Comparison of ENCODE assay signal across 9 cellular contexts in genomic region chr18:32530947-32531651, GRCh38.
DNase-seq lines count a peak whose midpoint lies in the region; ATAC-seq, FAIRE-seq and TF ChIP-seq lines count a peak whose summit lies in the region.
"Had no signal": no experiment of that assay in that cellular context is flagged by ENCODE, and none has a peak within 500 bp of the region (broad histone marks: within the 10 kb centered on the region; RNA-seq: fewer than 3 reads in every experiment).

No MANE protein-coding gene starts in this region.

- no peak overlapping the region for H3K4me3 Mint-ChIP-seq in T-helper 2 cell treated with Interferon-gamma antibody and Interleukin-4, amounts not matched to agents 5 μg/mL and 100 μg/mL, for 36 hours
- no peak overlapping the region for H3K4me3 Mint-ChIP-seq in stimulated activated memory B cell treated with anti-CD40 and anti-IgM and Interleukin-4, amounts not matched to agents 10 μg/mL and 1 μg/mL and 100 μg/mL, for 72 hours
- H3K4me3 Mint-ChIP-seq: dendritic cell treated with granulocyte-macrophage colony-stimulating factor and Interleukin-4, amounts not matched to agents 40 ng/mL and 50 ng/mL, for 4 days had no signal

- peaks cover 2% of the 10 kb centered on the region for H3K36me3 Mint-ChIP-seq in T-helper 2 cell treated with Interferon-gamma antibody and Interleukin-4, amounts not matched to agents 5 μg/mL and 100 μg/mL, for 36 hours (ENCODE audit: low read depth)
- H3K36me3 Mint-ChIP-seq in stimulated activated memory B cell treated with anti-CD40 and anti-IgM and Interleukin-4, amounts not matched to agents 10 μg/mL and 1 μg/mL and 100 μg/mL, for 72 hours: no peaks in the 10 kb centered on the region

- no peaks in the 10 kb centered on the region for H3K27me3 ChIP-seq in tibial nerve

- H3K36me3 ChIP-seq in tibial nerve: no peaks in the 10 kb centered on the region

- TF ChIP-seq CTCF in D721Med (IDR thresholded peaks at IDR 0.05; ENCODE audit: insufficient read depth, missing control alignments) (no peak), tibial nerve (IDR thresholded peaks at IDR 0.05) (no peak)

- H3K4me3 ChIP-seq in tibial nerve: no peak overlapping the region

- FAIRE-seq in D721Med (lab: Jason Lieb, UNC): peak; percentile 74

- H3K4me1 Mint-ChIP-seq in T-helper 2 cell treated with Interferon-gamma antibody and Interleukin-4, amounts not matched to agents 5 μg/mL and 100 μg/mL, for 36 hours (ENCODE audit: low read depth): peaks cover 13% of the 10 kb centered on the region
- no peaks in the 10 kb centered on the region for H3K4me1 Mint-ChIP-seq in stimulated activated memory B cell treated with anti-CD40 and anti-IgM and Interleukin-4, amounts not matched to agents 10 μg/mL and 1 μg/mL and 100 μg/mL, for 72 hours

- ATAC-seq in GM19463 (IDR thresholded peaks at IDR 0.05; ENCODE audit: unreplicated experiment): peak; percentile 93
- peak; percentile 98 for ATAC-seq in HG03457 (IDR thresholded peaks at IDR 0.05; ENCODE audit: unreplicated experiment)
- peak; percentile 42 for ATAC-seq in stimulated activated memory B cell treated with anti-CD40 and anti-IgM and Interleukin-4, amounts not matched to agents 10 μg/mL and 1 μg/mL and 100 μg/mL, for 72 hours

- no peaks in the 10 kb centered on the region for H3K9me3 ChIP-seq in tibial nerve

- no peaks in the 10 kb centered on the region for H3K4me1 ChIP-seq in tibial nerve

- H3K9me3 Mint-ChIP-seq in T-helper 2 cell treated with Interferon-gamma antibody and Interleukin-4, amounts not matched to agents 5 μg/mL and 100 μg/mL, for 36 hours: no peaks in the 10 kb centered on the region
- H3K9me3 Mint-ChIP-seq in stimulated activated memory B cell treated with anti-CD40 and anti-IgM and Interleukin-4, amounts not matched to agents 10 μg/mL and 1 μg/mL and 100 μg/mL, for 72 hours: no peaks in the 10 kb centered on the region
- H3K9me3 Mint-ChIP-seq: dendritic cell treated with granulocyte-macrophage colony-stimulating factor and Interleukin-4, amounts not matched to agents 40 ng/mL and 50 ng/mL, for 4 days had no signal

- peaks cover 27% of the 10 kb centered on the region for H3K27me3 Mint-ChIP-seq in T-helper 2 cell treated with Interferon-gamma antibody and Interleukin-4, amounts not matched to agents 5 μg/mL and 100 μg/mL, for 36 hours (ENCODE audit: low read depth)
- H3K27me3 Mint-ChIP-seq in stimulated activated memory B cell treated with anti-CD40 and anti-IgM and Interleukin-4, amounts not matched to agents 10 μg/mL and 1 μg/mL and 100 μg/mL, for 72 hours: no peaks in the 10 kb centered on the region

- TF ChIP-seq EP300 in tibial nerve (IDR thresholded peaks at IDR 0.05): no peak

- DNase-seq in D721Med (ENCODE audit: insufficient read length, low spot score): no peak
- DNase-seq in T-helper 2 cell treated with Interferon-gamma antibody and Interleukin-4, amounts not matched to agents 5 μg/mL and 100 μg/mL, for 36 hours (ENCODE audit: low spot score): peak; percentile 26
- no peak for DNase-seq in tibial nerve (ENCODE audit: low spot score in 2 of 2)
- DNase-seq in AG08396 (ENCODE audit: low spot score): no peak
- DNase-seq in NCI-H82 (lab: John Stamatoyannopoulos, UW): no peak

- TF ChIP-seq POLR2A in tibial nerve (IDR thresholded peaks at IDR 0.05): no peak

- H3K27ac Mint-ChIP-seq in T-helper 2 cell treated with Interferon-gamma antibody and Interleukin-4, amounts not matched to agents 5 μg/mL and 100 μg/mL, for 36 hours: peak overlapping the region; percentile 13
- no peak overlapping the region for H3K27ac Mint-ChIP-seq in stimulated activated memory B cell treated with anti-CD40 and anti-IgM and Interleukin-4, amounts not matched to agents 10 μg/mL and 1 μg/mL and 100 μg/mL, for 72 hours
- H3K27ac Mint-ChIP-seq: dendritic cell treated with granulocyte-macrophage colony-stimulating factor and Interleukin-4, amounts not matched to agents 40 ng/mL and 50 ng/mL, for 4 days had no signal

- no peak overlapping the region for H3K27ac ChIP-seq in tibial nerve

- WGBS in tibial nerve, 2 donors: 53 to 57% methylated on average over 3 of the region's 3 CpGs

Comparison
In these comparisons a context has a peak if more than half of its experiments do, and no peak if none do; other contexts are left out.
1. ATAC-seq: peak in every context shown above with its lines; median percentile 98 in HG03457; 93 in GM19463; 42 in stimulated activated memory B cell treated with anti-CD40 and anti-IgM and Interleukin-4, amounts not matched to agents 10 μg/mL and 1 μg/mL and 100 μg/mL, for 72 hours.